In the genomic region with DNA sequence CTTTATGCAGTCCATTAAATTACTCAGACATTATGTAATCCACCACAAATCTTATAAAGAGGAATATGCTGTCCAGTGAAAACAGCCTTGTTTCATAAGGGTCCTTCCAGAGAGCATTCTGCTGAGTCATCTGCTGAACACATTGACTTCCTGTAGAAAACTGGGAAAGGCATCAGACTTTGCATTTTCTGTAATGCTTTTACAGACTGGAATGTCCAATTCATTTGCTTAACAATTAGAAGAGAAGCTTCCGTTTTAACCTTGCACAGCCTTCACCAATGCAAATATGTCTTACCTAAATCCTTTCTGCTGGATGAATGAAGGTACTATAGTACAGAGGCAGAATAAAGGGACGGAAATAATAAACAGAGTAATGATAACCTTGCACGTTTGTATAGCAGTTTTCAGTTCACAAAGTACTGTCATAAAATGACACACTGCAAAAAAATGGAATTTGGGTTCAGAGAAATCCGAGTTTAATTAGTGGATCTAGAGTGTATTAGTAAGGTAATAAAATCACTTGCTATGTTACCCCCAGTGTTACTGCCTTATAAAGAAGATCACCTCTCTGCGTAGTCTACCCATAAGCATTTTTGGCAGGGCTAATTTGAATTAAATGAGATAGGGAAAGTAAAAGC, we compare ENCODE assay signal across 11 cellular contexts.
DNase-seq lines count a peak whose midpoint lies in the region; ATAC-seq, FAIRE-seq and TF ChIP-seq lines count a peak whose summit lies in the region.
"Had no signal": no experiment of that assay in that cellular context is flagged by ENCODE, and none has a peak within 500 bp of the region (broad histone marks: within the 10 kb centered on the region; RNA-seq: fewer than 3 reads in every experiment).

No MANE protein-coding gene starts in this region.

- TF ChIP-seq EP300 in HepG2 (IDR thresholded peaks at IDR 0.05; ENCODE audit: low read depth in 2 of 2, low read length in 2 of 2) (peak; percentile 31 to 85; a peak in 2 of 4 replicates), HepG2 (CRISPR knock-in tag; IDR thresholded peaks at IDR 0.05; ENCODE audit: borderline replicate concordance) (peak; percentile 87)

- H3K27me3 ChIP-seq in HepG2 (ENCODE audit: control insufficient read depth in 1 of 2, insufficient read depth in 2 of 2, low read length in 2 of 2), result no peaks in the 10 kb centered on the region
- H3K27me3 ChIP-seq in CD8-positive, alpha-beta memory T cell (ENCODE audit: insufficient read depth, low read length, poor library complexity, severe bottlenecking), result no peaks in the 10 kb centered on the region

- no peak for DNase-seq in Calu3
- peak; percentile 93 for DNase-seq in M059J (ENCODE audit: low read depth)
- DNase-seq in astrocyte of the cerebellum (ENCODE audit: low read depth), result peak; percentile 89
- peak; percentile 95 for DNase-seq in HepG2 (ENCODE audit: low spot score)
- no peak for DNase-seq in mucosa of descending colon
- no peak for DNase-seq in CD8-positive, alpha-beta memory T cell
- DNase-seq: cortex of kidney; DND-41; stimulated activated CD4-positive, alpha-beta T cell treated with anti-CD3 and anti-CD28 coated beads, Interleukin-1b, Interleukin-23, amount 100 ng/mL, for 48 hours had no signal

- no peak overlapping the region for H3K4me3 ChIP-seq in astrocyte of the cerebellum (ENCODE audit: low read depth, low read length)
- H3K4me3 ChIP-seq in HepG2 (replicated peaks in 1 of 3; ENCODE audit: insufficient read depth in 1 of 3, low read depth in 2 of 3, low read length in 3 of 3), result no peak overlapping the region; a peak in 1 of 6 replicates
- no peak overlapping the region for H3K4me3 ChIP-seq in mucosa of descending colon
- no peak overlapping the region for H3K4me3 ChIP-seq in CD8-positive, alpha-beta memory T cell (ENCODE audit: low read length)

- BruUV-seq in Calu3 (replicated peaks; lab: Mats Ljungman, UMichigan) (no TSS peak), HepG2 (replicated peaks; lab: Mats Ljungman, UMichigan) (no TSS peak)

- H3K9ac ChIP-seq in HepG2 (ENCODE audit: insufficient read depth, low read depth, low read length), result peak overlapping the region; percentile 47; the same call in 1 of the 2 replicates

- in situ Hi-C loops in astrocyte of the cerebellum (cut with HindIII; ENCODE audit: low sequenced_read_pairs) (no loop called here), HepG2 (cut with HindIII; ENCODE audit: extremely low pct_ligation_motif_present, low pct_unique_long_range_greater_than_20kb) (no loop called here)

- H3K36me3 ChIP-seq in HepG2 (replicated peaks in 1 of 2; ENCODE audit: control insufficient read depth in 1 of 2, insufficient read depth in 2 of 2, low read length in 2 of 2) (no peaks in the 10 kb centered on the region), mucosa of descending colon (ENCODE audit: low read depth) (no peaks in the 10 kb centered on the region)
- no peaks in the 10 kb centered on the region for H3K36me3 ChIP-seq in CD8-positive, alpha-beta memory T cell (ENCODE audit: insufficient read depth, low read length)

- H3K9me3 Mint-ChIP-seq in Calu3 (ENCODE audit: low read depth, unreplicated experiment), result peaks cover 3% of the 10 kb centered on the region
- peaks cover 0 to 27% (median 2%) of the 10 kb centered on the region in 5 donors for H3K9me3 Mint-ChIP-seq in CD8-positive, alpha-beta memory T cell

- H3K27ac Mint-ChIP-seq in Calu3 (ENCODE audit: unreplicated experiment), result peak overlapping the region; percentile 15
- H3K27ac Mint-ChIP-seq in CD8-positive, alpha-beta memory T cell, result no peak overlapping the region

- POLR2A ChIA-PET in HepG2 (lab: Yijun Ruan, JAX), result no interaction called here
- POLR2A ChIA-PET in CD8-positive, alpha-beta memory T cell (lab: Charles Lee), result no interaction called here

- no peaks in the 10 kb centered on the region for H3K79me2 ChIP-seq in HepG2 (ENCODE audit: insufficient read depth, low read length)

- CTCF ChIA-PET in Calu3 (lab: Charles Lee), result no interaction called here
- CTCF ChIA-PET in HepG2 (lab: Yijun Ruan, JAX; ENCODE audit: low intra/inter-chr PET ratio, low total read pairs), result no interaction called here
- CTCF ChIA-PET in CD8-positive, alpha-beta memory T cell (lab: Charles Lee), result no interaction called here

- peak overlapping the region; percentile 28; the same call in 1 of the 2 replicates for H3K4me2 ChIP-seq in HepG2 (ENCODE audit: low read depth, low read length)

- peak; percentile 80 for FAIRE-seq in HepG2 (lab: Jason Lieb, UNC)

- WGBS in HepG2 (ENCODE audit: low lambda C conversion rate), result 27% methylated on average over 5 of the region's 5 CpGs

- ATAC-seq in HepG2 (peak; percentile 100), HG03135 (IDR thresholded peaks at IDR 0.05; ENCODE audit: unreplicated experiment) (no peak), mucosa of descending colon (no peak), GM21447 (IDR thresholded peaks at IDR 0.05; ENCODE audit: unreplicated experiment) (no peak)

- no peaks in the 10 kb centered on the region for H3K36me3 Mint-ChIP-seq in Calu3 (ENCODE audit: insufficient read depth, unreplicated experiment)
- no peaks in the 10 kb centered on the region for H3K36me3 Mint-ChIP-seq in CD8-positive, alpha-beta memory T cell

- TF ChIP-seq POLR2A in HepG2 (IDR thresholded peaks at IDR 0.05; ENCODE audit: insufficient read depth in 1 of 2, low read depth in 2 of 2, low read length in 2 of 2), result no peak

- no peaks in the 10 kb centered on the region for H3K27me3 Mint-ChIP-seq in Calu3 (ENCODE audit: unreplicated experiment)
- no peaks in the 10 kb centered on the region for H3K27me3 Mint-ChIP-seq in CD8-positive, alpha-beta memory T cell

- H3K9me3 ChIP-seq in HepG2 (ENCODE audit: low read length) (no peaks in the 10 kb centered on the region; the same call in 1 of the 2 replicates), mucosa of descending colon (no peaks in the 10 kb centered on the region)
- H3K9me3 ChIP-seq in CD8-positive, alpha-beta memory T cell (ENCODE audit: low read length), result no peaks in the 10 kb centered on the region

- peaks cover 8% of the 10 kb centered on the region for H3K4me1 Mint-ChIP-seq in Calu3 (ENCODE audit: low read depth, unreplicated experiment)
- H3K4me1 Mint-ChIP-seq in CD8-positive, alpha-beta memory T cell, result no peaks in the 10 kb centered on the region

- no peak overlapping the region for H2AFZ ChIP-seq in HepG2 (ENCODE audit: low read length)

- TF ChIP-seq CTCF in Calu3 (IDR thresholded peaks at IDR 0.05; ENCODE audit: unreplicated experiment) (no peak), astrocyte of the cerebellum (IDR thresholded peaks at IDR 0.05; ENCODE audit: low read depth, low read length, missing control alignments) (no peak), HepG2 (CRISPR knock-in tag; IDR thresholded peaks at IDR 0.05) (no peak), mucosa of descending colon (IDR thresholded peaks at IDR 0.05) (no peak)

- H3K27ac ChIP-seq in HepG2 (ENCODE audit: extremely low read length, insufficient read depth, low read length), result peak overlapping the region; percentile 86
- no peak overlapping the region for H3K27ac ChIP-seq in CD8-positive, alpha-beta memory T cell (ENCODE audit: low read depth, low read length)

- intact Hi-C loops in Calu3 (cut with micrococcal nuclease; ENCODE audit: unreplicated experiment) (no loop called here), HepG2 (cut with micrococcal nuclease; ENCODE audit: unreplicated experiment) (loop anchor here (1.0 kb wide), 1 partner anchor 20 kb away; no protein-coding TSS in a partner anchor), mucosa of descending colon (cut with DNase I, micrococcal nuclease) (no loop called here)

- no peak for TF ChIP-seq RAD21 in HepG2 (CRISPR knock-in tag; IDR thresholded peaks at IDR 0.05)

- no peaks in the 10 kb centered on the region for H4K20me1 ChIP-seq in HepG2 (ENCODE audit: insufficient read depth, low read length)

- H3K4me1 ChIP-seq in HepG2 (ENCODE audit: insufficient read depth, low read length), result peaks cover 17% of the 10 kb centered on the region
- H3K4me1 ChIP-seq in mucosa of descending colon (ENCODE audit: low read depth), result no peaks in the 10 kb centered on the region
- no peaks in the 10 kb centered on the region for H3K4me1 ChIP-seq in CD8-positive, alpha-beta memory T cell (ENCODE audit: insufficient read depth, low read length)

- H3K4me3 Mint-ChIP-seq in Calu3 (ENCODE audit: low read depth, unreplicated experiment), result no peak overlapping the region
- no peak overlapping the region for H3K4me3 Mint-ChIP-seq in CD8-positive, alpha-beta memory T cell

TF ChIP-seq in HepG2, 621 proteins besides CTCF, POLR2A, EP300 and RAD21 (continues in another document):
- no peak for TF ChIP-seq ETV6 (CRISPR knock-in tag; conservative IDR thresholded peaks at IDR 0.05)
- TF ChIP-seq NFIC (IDR thresholded peaks at IDR 0.05; ENCODE audit: low read length), result peak; percentile 72; the same call in 1 of the 2 replicates
- TF ChIP-seq ZNF563 (CRISPR knock-in tag; IDR thresholded peaks at IDR 0.05), result no peak
- TF ChIP-seq NBN (conservative IDR thresholded peaks at IDR 0.05), result no peak
- TF ChIP-seq HMG20A (CRISPR knock-in tag; IDR thresholded peaks at IDR 0.05; ENCODE audit: borderline replicate concordance), result peak; percentile 23; the same call in 1 of the 2 replicates
- TF ChIP-seq, protein P1, sequence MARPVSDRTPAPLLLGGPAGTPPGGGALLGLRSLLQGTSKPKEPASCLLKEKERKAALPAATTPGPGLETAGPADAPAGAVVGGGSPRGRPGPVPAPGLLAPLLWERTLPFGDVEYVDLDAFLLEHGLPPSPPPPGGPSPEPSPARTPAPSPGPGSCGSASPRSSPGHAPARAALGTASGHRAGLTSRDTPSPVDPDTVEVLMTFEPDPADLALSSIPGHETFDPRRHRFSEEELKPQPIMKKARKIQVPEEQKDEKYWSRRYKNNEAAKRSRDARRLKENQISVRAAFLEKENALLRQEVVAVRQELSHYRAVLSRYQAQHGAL (CRISPR knock-in tag; IDR thresholded peaks at IDR 0.05; ENCODE audit: not compliant biosample characterization), result no peak
- TF ChIP-seq RNF2 (conservative IDR thresholded peaks at IDR 0.05; ENCODE audit: low read depth), result no peak
- peak; percentile 19; the same call in 1 of the 2 replicates for TF ChIP-seq GABPB1 (CRISPR knock-in tag; IDR thresholded peaks at IDR 0.05)
- no peak for TF ChIP-seq ZNF335 (CRISPR knock-in tag; IDR thresholded peaks at IDR 0.05)
- TF ChIP-seq, protein P2, sequence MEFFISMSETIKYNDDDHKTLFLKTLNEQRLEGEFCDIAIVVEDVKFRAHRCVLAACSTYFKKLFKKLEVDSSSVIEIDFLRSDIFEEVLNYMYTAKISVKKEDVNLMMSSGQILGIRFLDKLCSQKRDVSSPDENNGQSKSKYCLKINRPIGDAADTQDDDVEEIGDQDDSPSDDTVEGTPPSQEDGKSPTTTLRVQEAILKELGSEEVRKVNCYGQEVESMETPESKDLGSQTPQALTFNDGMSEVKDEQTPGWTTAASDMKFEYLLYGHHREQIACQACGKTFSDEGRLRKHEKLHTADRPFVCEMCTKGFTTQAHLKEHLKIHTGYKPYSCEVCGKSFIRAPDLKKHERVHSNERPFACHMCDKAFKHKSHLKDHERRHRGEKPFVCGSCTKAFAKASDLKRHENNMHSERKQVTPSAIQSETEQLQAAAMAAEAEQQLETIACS (CRISPR knock-in tag; IDR thresholded peaks at IDR 0.05), result no peak
- no peak for TF ChIP-seq SRY (CRISPR knock-in tag; IDR thresholded peaks at IDR 0.05)

Comparison
In these comparisons a context has a peak if more than half of its experiments do, and no peak if none do; other contexts are left out.
1. DNase-seq: peak in M059J (single experiment), astrocyte of the cerebellum (single experiment) and HepG2 (single experiment); none in Calu3 (single experiment), mucosa of descending colon (0 of 3) and CD8-positive, alpha-beta memory T cell (0 of 5).